Comparison of ENCODE assay signal across 8 cellular contexts in the genomic region with DNA sequence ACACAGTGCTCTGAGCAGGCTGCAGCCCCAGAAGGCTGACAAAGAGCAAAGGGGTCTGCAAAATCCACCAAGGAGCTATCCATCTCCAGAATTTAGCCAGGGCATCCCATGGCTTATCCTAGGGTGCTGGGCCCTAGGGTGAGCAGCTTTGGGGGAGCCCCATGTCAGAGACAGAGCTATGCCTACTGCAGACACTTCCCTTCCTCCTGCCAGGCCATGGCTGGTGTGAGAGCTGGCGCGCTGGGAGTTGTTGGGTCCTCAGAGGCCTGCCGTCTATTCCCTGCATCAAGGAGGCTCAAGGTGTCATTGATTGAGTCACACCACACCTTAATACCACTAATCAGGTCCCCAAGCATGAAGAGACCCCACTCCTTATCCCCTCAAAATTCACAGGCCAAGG.
"Had no signal": no experiment of that assay in that cellular context is flagged by ENCODE, and none has a peak within 500 bp of the region (broad histone marks: within the 10 kb centered on the region; RNA-seq: fewer than 3 reads in every experiment).

No MANE protein-coding gene starts in this region.

- DNase-seq: IMR-90, KBM-7, KG1 had no signal

- ATAC-seq: HepG2, K562 had no signal

- H3K9ac ChIP-seq: KMS-11 had no signal

- H3K4me2 ChIP-seq: KMS-11 had no signal

- H3K4me3 ChIP-seq: K562 had no signal

- H3K36me3 Mint-ChIP-seq: IgD-negative memory B cell had no signal

- H3K27ac ChIP-seq: HL-60, KMS-11 had no signal

- H3K27me3 Mint-ChIP-seq: IgD-negative memory B cell had no signal

- H3K4me3 Mint-ChIP-seq: IgD-negative memory B cell had no signal
